Comparison of ENCODE assay signal across 11 cellular contexts in genomic region chr5:53089481-53089976, GRCh38. TPM values are rescaled to one million over a fixed set of nuclear protein-coding genes. Genes with fewer than 3 reads are reported as not detected.
DNase-seq lines count a peak whose midpoint lies in the region; ATAC-seq and TF ChIP-seq lines count a peak whose summit lies in the region.
"Had no signal": no experiment of that assay in that cellular context is flagged by ENCODE, and none has a peak within 500 bp of the region (broad histone marks: within the 10 kb centered on the region; RNA-seq: fewer than 3 reads in every experiment).

No MANE protein-coding gene starts in this region.

- peak overlapping the region; percentile 96 for H3K4me2 ChIP-seq in OCI-LY3 (ENCODE audit: low read length)
- peak overlapping the region; percentile 9 for H3K4me2 ChIP-seq in parathyroid adenoma (ENCODE audit: low read length)

- H3K36me3 ChIP-seq in OCI-LY3 (replicated peaks; ENCODE audit: low read depth, low read length), result peaks cover 27% of the 10 kb centered on the region
- H3K36me3 ChIP-seq in parathyroid adenoma (ENCODE audit: control insufficient read depth, insufficient read depth, low read length), result no peaks in the 10 kb centered on the region

- TF ChIP-seq CTCF in OCI-LY3 (IDR thresholded peaks at IDR 0.05; ENCODE audit: low read depth, low read length), result no peak
- no peak for TF ChIP-seq CTCF in parathyroid adenoma (IDR thresholded peaks at IDR 0.05)

- H3K27ac ChIP-seq in OCI-LY3 (ENCODE audit: low read length), result peak overlapping the region; percentile 100
- H3K27ac ChIP-seq in parathyroid adenoma, result peak overlapping the region; percentile 45
- H3K27ac ChIP-seq: foreskin keratinocyte had no signal

- H2AFZ ChIP-seq in OCI-LY3 (ENCODE audit: low read depth, low read length), result no peak overlapping the region
- H2AFZ ChIP-seq in parathyroid adenoma, result peak overlapping the region; percentile 3

- H3K9me3 Mint-ChIP-seq in activated CD4-positive, alpha-beta T cell treated with anti-CD3 and anti-CD28 coated beads, Interleukin-2, amount 10 ng/mL, durations not matched to agents 7 days and 5 days, result no peaks in the 10 kb centered on the region
- H3K9me3 Mint-ChIP-seq: natural killer cell had no signal

- peak overlapping the region; percentile 78 for H3K27ac Mint-ChIP-seq in activated CD4-positive, alpha-beta T cell treated with anti-CD3 and anti-CD28 coated beads, Interleukin-2, amount 10 ng/mL, durations not matched to agents 7 days and 5 days
- H3K27ac Mint-ChIP-seq: natural killer cell had no signal

- POLR2A ChIA-PET in activated CD4-positive, alpha-beta T cell treated with anti-CD3 and anti-CD28 coated beads, Interleukin-2, amount 10 ng/mL, durations not matched to agents 7 days and 5 days (lab: Charles Lee), result interaction anchor here (1.5 kb wide), 1 partner anchor 57 kb away, joined by 6 read pairs; no protein-coding TSS in a partner anchor

- peak; percentile 40 for DNase-seq in activated CD4-positive, alpha-beta T cell treated with anti-CD3 and anti-CD28 coated beads, Interleukin-2, amount 10 ng/mL, durations not matched to agents 7 days and 5 days
- DNase-seq in activated CD4-positive, alpha-beta T cell treated with anti-CD3 and anti-CD28 coated beads, Interleukin-2, amount 50 U/mL, for 48 hours, result no peak
- DNase-seq in GM19238 (ENCODE audit: insufficient read length, low spot score), result no peak
- DNase-seq in NCI-H1105 (lab: John Stamatoyannopoulos, UW), result no peak
- no peak for DNase-seq in germinal center (ENCODE audit: low spot score)
- DNase-seq: foreskin keratinocyte, HCEC 1CT, natural killer cell had no signal

- ATAC-seq in HG02623 (IDR thresholded peaks at IDR 0.05; ENCODE audit: unreplicated experiment), result peak; percentile 83
- ATAC-seq: foreskin keratinocyte had no signal

- H3K27me3 Mint-ChIP-seq in activated CD4-positive, alpha-beta T cell treated with anti-CD3 and anti-CD28 coated beads, Interleukin-2, amount 10 ng/mL, durations not matched to agents 7 days and 5 days, result no peaks in the 10 kb centered on the region

- no peaks in the 10 kb centered on the region for H3K79me2 ChIP-seq in OCI-LY3 (ENCODE audit: low read length)
- no peaks in the 10 kb centered on the region for H3K79me2 ChIP-seq in parathyroid adenoma

- H4K20me1 ChIP-seq in OCI-LY3 (ENCODE audit: insufficient read depth, low read length), result no peaks in the 10 kb centered on the region

- H3K4me3 ChIP-seq in OCI-LY3 (ENCODE audit: low read length), result peak overlapping the region; percentile 69
- peak overlapping the region; percentile 0 for H3K4me3 ChIP-seq in parathyroid adenoma (ENCODE audit: low read depth, low read length)

- H3K4me1 ChIP-seq in OCI-LY3 (ENCODE audit: low read length) (peaks cover 68% of the 10 kb centered on the region), parathyroid adenoma (peaks cover 20% of the 10 kb centered on the region)
- H3K4me1 ChIP-seq: foreskin keratinocyte had no signal

- H3K36me3 Mint-ChIP-seq in activated CD4-positive, alpha-beta T cell treated with anti-CD3 and anti-CD28 coated beads, Interleukin-2, amount 10 ng/mL, durations not matched to agents 7 days and 5 days (ENCODE audit: low read depth), result peaks cover 30% of the 10 kb centered on the region
- H3K36me3 Mint-ChIP-seq: natural killer cell had no signal

- H3K9me3 ChIP-seq in OCI-LY3 (ENCODE audit: insufficient read depth, low read length) (no peaks in the 10 kb centered on the region), parathyroid adenoma (ENCODE audit: control insufficient read depth, low read length) (no peaks in the 10 kb centered on the region)

- peaks cover 56% of the 10 kb centered on the region for H3K4me1 Mint-ChIP-seq in activated CD4-positive, alpha-beta T cell treated with anti-CD3 and anti-CD28 coated beads, Interleukin-2, amount 10 ng/mL, durations not matched to agents 7 days and 5 days
- H3K4me1 Mint-ChIP-seq: natural killer cell had no signal

- CTCF ChIA-PET in activated CD4-positive, alpha-beta T cell treated with anti-CD3 and anti-CD28 coated beads, Interleukin-2, amount 10 ng/mL, durations not matched to agents 7 days and 5 days (lab: Charles Lee), result interaction anchor here (0.7 to 7.3 kb wide), 11 partner anchors 9 to 148 kb away, joined by 3 to 48 read pairs (median 4); no protein-coding TSS in a partner anchor

- H3K4me3 Mint-ChIP-seq in activated CD4-positive, alpha-beta T cell treated with anti-CD3 and anti-CD28 coated beads, Interleukin-2, amount 10 ng/mL, durations not matched to agents 7 days and 5 days, result peak overlapping the region; percentile 58
- H3K4me3 Mint-ChIP-seq: natural killer cell had no signal

- peak overlapping the region; percentile 88 for H3K9ac ChIP-seq in OCI-LY3 (ENCODE audit: low read length)
- H3K9ac ChIP-seq in parathyroid adenoma, result no peak overlapping the region

- H3K27me3 ChIP-seq in OCI-LY3 (ENCODE audit: low read depth, low read length), result no peaks in the 10 kb centered on the region
- no peaks in the 10 kb centered on the region for H3K27me3 ChIP-seq in parathyroid adenoma (ENCODE audit: control insufficient read depth, insufficient read depth, low read length)
- H3K27me3 ChIP-seq: foreskin keratinocyte had no signal

RNA-seq across cellular contexts. Expression of gene MOCS2, which starts 20.0 kb away (rescaled TPM):
- 10 to 100 TPM; 24.3 to 25.0 TPM for total RNA-seq in activated CD4-positive, alpha-beta T cell treated with anti-CD3 and anti-CD28 coated beads, Interleukin-2, amount 10 ng/mL, durations not matched to agents 7 days and 5 days
